In genomic region chr22:46267431-46268279, GRCh38 we compare ENCODE assay signal across 8 cellular contexts. TPM values are rescaled to one million over a fixed set of nuclear protein-coding genes. Genes with fewer than 3 reads are reported as not detected.
A peak's percentile ranks its signal among the peaks of the same experiment; 100 is the strongest.
DNase-seq lines count a peak whose midpoint lies in the region; ATAC-seq and TF ChIP-seq lines count a peak whose summit lies in the region.

TTC38 (plus strand) TSS chr22:46268008; CDS start chr22:46268040, 32 bp downstream.

- peak within 1 kb of the TSS; percentile 57; the same call in 1 of the 3 replicates for H2BK15ac ChIP-seq in IMR-90 (ENCODE audit: low read depth, low read length)

- peak within 1 kb of the TSS; percentile 73 for H4K91ac ChIP-seq in IMR-90 (ENCODE audit: insufficient read depth, low read depth, low read length)

- no peaks in the 10 kb centered on the region for H3K9me3 ChIP-seq in CD4-positive, alpha-beta memory T cell (ENCODE audit: control insufficient read depth in 1 of 2, low read length in 2 of 2)
- H3K9me3 ChIP-seq in IMR-90 (ENCODE audit: control insufficient read depth, insufficient read depth, low read length), result peaks cover 2% of the 10 kb centered on the region; the same call in 1 of the 2 replicates
- no peaks in the 10 kb centered on the region for H3K9me3 ChIP-seq in ovary

- H3K56ac ChIP-seq in IMR-90 (ENCODE audit: extremely low read depth, insufficient read depth, low read length), result peak within 1 kb of the TSS; percentile 68

- H3K27ac Mint-ChIP-seq in CD4-positive, alpha-beta memory T cell, result peak within 1 kb of the TSS; percentile 16 to 82 (median 69)

- peaks cover 11% of the 10 kb centered on the region for H3K9me1 ChIP-seq in IMR-90 (ENCODE audit: insufficient read depth, low read length)

- H3K23ac ChIP-seq in IMR-90 (ENCODE audit: low read depth, low read length), result peak within 1 kb of the TSS; percentile 95

- 0% methylated on average over 44 of the region's 74 CpGs; no CpG with 5 or more reads in 1 of the 2 experiments for WGBS in IMR-90 (ENCODE audit: extremely low coverage in 2 of 2, insufficient read length in 1 of 2), 2 experiments
- 1% methylated on average over 50 to 74 of the region's 74 CpGs for WGBS in ovary, 3 donors

- BruUV-seq in IMR-90 (replicated peaks; lab: Mats Ljungman, UMichigan), result no TSS peak

- H3K36me3 ChIP-seq in CD4-positive, alpha-beta memory T cell (ENCODE audit: insufficient read depth, low read length), result no peaks in the 10 kb centered on the region
- H3K36me3 ChIP-seq in IMR-90 (ENCODE audit: control insufficient read depth, insufficient read depth, low read length) (peaks cover 12% of the 10 kb centered on the region), ovary (no peaks in the 10 kb centered on the region)

- peak within 1 kb of the TSS; percentile 96 for H2AK9ac ChIP-seq in IMR-90 (replicated peaks; ENCODE audit: low read depth, low read length, poor library complexity)

- peak within 1 kb of the TSS; percentile 86 to 95 (median 91) for H3K4me3 Mint-ChIP-seq in CD4-positive, alpha-beta memory T cell

- TF ChIP-seq CTCF in IMR-90 (conservative IDR thresholded peaks at IDR 0.05; ENCODE audit: low read depth, low read length) (no peak), ovary (IDR thresholded peaks at IDR 0.05) (no peak)

- in situ Hi-C loops in IMR-90 (cut with MboI; ENCODE audit: low sequenced_read_pairs), result no loop called here

- H3K14ac ChIP-seq in IMR-90 (replicated peaks; ENCODE audit: low read depth, low read length), result peak within 1 kb of the TSS; percentile 98

- peak within 1 kb of the TSS; percentile 81 for H3K4ac ChIP-seq in IMR-90 (ENCODE audit: low read depth, low read length)

- dilution Hi-C loops in IMR-90 (cut with HindIII; ENCODE audit: low sequenced_read_pairs, unreplicated experiment), result no loop called here

- CTCF ChIA-PET in CD4-positive, alpha-beta memory T cell (lab: Charles Lee; ENCODE audit: partially characterized antibody), result interaction anchor here (0.8 to 1.1 kb wide), 3 partner anchors 19 to 146 kb away, joined by 3 to 4 read pairs (median 3); no protein-coding TSS in a partner anchor
- CTCF ChIA-PET in IMR-90 (lab: Yijun Ruan, JAX), result interaction anchor here (1.0 kb wide), 1 partner anchor 9 kb away, joined by 5 read pairs; no protein-coding TSS in a partner anchor

- peak; percentile 70 for ATAC-seq in GM19397 (IDR thresholded peaks at IDR 0.05; ENCODE audit: unreplicated experiment)
- peak; percentile 99 for ATAC-seq in IMR-90 (ENCODE audit: low read depth)
- no peak for ATAC-seq in GM18519 (IDR thresholded peaks at IDR 0.05; ENCODE audit: low FRiP score, unreplicated experiment)

- intact Hi-C loops in CD4-positive, alpha-beta memory T cell (cut with micrococcal nuclease), result loop anchor here (1.0 kb wide), 1 partner anchor 17 kb away; the partner anchor contains the start of gene CDPF1
- intact Hi-C loops in IMR-90 (cut with micrococcal nuclease) (loop anchor here (2.0 kb wide), 1 partner anchor 117 kb away; the partner anchor contains the start of gene PPARA), cardiac septum (cut with DNase I) (no loop called here), ovary (cut with DNase I) (loop anchor here in 1 of 4 donors (10.0 kb wide), 1 partner anchor 143 kb away; no protein-coding TSS in a partner anchor)

- peak within 1 kb of the TSS; percentile 84 for H2AK5ac ChIP-seq in IMR-90 (ENCODE audit: low read depth, low read length)

- peaks cover 15 to 24% of the 10 kb centered on the region in 2 experiments for H3K79me1 ChIP-seq in IMR-90 (ENCODE audit: low read depth in 1 of 2, low read length in 2 of 2)

- peak; percentile 22 to 59 (median 26) for DNase-seq in CD4-positive, alpha-beta memory T cell
- DNase-seq in IMR-90, result peak; percentile 60
- DNase-seq in SW480 (ENCODE audit: low spot score), result peak; percentile 82
- peak in 54 of 56 donors; percentile 32 to 91 (median 75) for DNase-seq in amygdala (lab: John Stamatoyannopoulos, UW)
- peak; percentile 96 for DNase-seq in cardiac septum (ENCODE audit: low spot score)
- DNase-seq in ovary, result peak; percentile 90 to 93 (median 91)

- H4K5ac ChIP-seq in IMR-90 (ENCODE audit: low read depth, low read length), result peak within 1 kb of the TSS; percentile 77

- H3K18ac ChIP-seq in IMR-90 (ENCODE audit: low read depth, low read length), result peak within 1 kb of the TSS; percentile 10; the same call in 1 of the 2 replicates

- H2BK5ac ChIP-seq in IMR-90 (ENCODE audit: low read depth, low read length, poor library complexity, severe bottlenecking), result peak within 1 kb of the TSS; percentile 56

- no peak within 1 kb of the TSS for H2BK20ac ChIP-seq in IMR-90 (ENCODE audit: low read depth, low read length)

- peaks cover 9 to 32% (median 15%) of the 10 kb centered on the region in 4 donors for H3K4me1 Mint-ChIP-seq in CD4-positive, alpha-beta memory T cell

- H3K4me2 ChIP-seq in IMR-90 (ENCODE audit: low read depth, low read length), result peak within 1 kb of the TSS; percentile 91

- H3K9me3 Mint-ChIP-seq in CD4-positive, alpha-beta memory T cell, result peaks cover 0 to 4% (median under 1%) of the 10 kb centered on the region in 8 donors

- no peak; the same call in 1 of the 2 replicates for TF ChIP-seq RAD21 in IMR-90 (IDR thresholded peaks at IDR 0.05; ENCODE audit: low read length)

- TF ChIP-seq POLR2A in IMR-90 (IDR thresholded peaks at IDR 0.05; ENCODE audit: low read depth, low read length) (peak; percentile 37; the same call in 1 of the 2 replicates), ovary (IDR thresholded peaks at IDR 0.05) (peak; percentile 49)

- H2BK120ac ChIP-seq in IMR-90 (ENCODE audit: low read depth, low read length), result no peak within 1 kb of the TSS

- peak within 1 kb of the TSS; percentile 100 for H2AFZ ChIP-seq in IMR-90 (replicated peaks; ENCODE audit: low read length, poor library complexity)

- H3K4me3 ChIP-seq in CD4-positive, alpha-beta memory T cell (ENCODE audit: low read length in 2 of 2), result peak within 1 kb of the TSS in 1 of 2 donors; percentile 49
- H3K4me3 ChIP-seq in IMR-90 (ENCODE audit: insufficient read depth, low read depth, low read length) (peak within 1 kb of the TSS; percentile 78), ovary (peak within 1 kb of the TSS; percentile 79)

- peaks cover 6% of the 10 kb centered on the region for H3K27me3 ChIP-seq in CD4-positive, alpha-beta memory T cell (ENCODE audit: insufficient read depth, low read length)
- H3K27me3 ChIP-seq in IMR-90 (ENCODE audit: control insufficient read depth, insufficient read depth, low read length) (peaks cover 4% of the 10 kb centered on the region; the same call in 1 of the 2 replicates), ovary (no peaks in the 10 kb centered on the region)

- H3K27ac ChIP-seq in CD4-positive, alpha-beta memory T cell (ENCODE audit: low read depth, low read length), result peak within 1 kb of the TSS; percentile 18
- H3K27ac ChIP-seq in IMR-90 (ENCODE audit: insufficient read depth, low read length) (peak within 1 kb of the TSS; percentile 64), ovary (peak within 1 kb of the TSS; percentile 74 to 81)

- peaks cover 12 to 18% of the 10 kb centered on the region in 2 donors for H3K27me3 Mint-ChIP-seq in CD4-positive, alpha-beta memory T cell

- peak within 1 kb of the TSS; percentile 78 for H3K9ac ChIP-seq in IMR-90 (ENCODE audit: low read depth, low read length)

- no peak for TF ChIP-seq EP300 in ovary (IDR thresholded peaks at IDR 0.05)

- POLR2A ChIA-PET in CD4-positive, alpha-beta memory T cell (lab: Charles Lee; ENCODE audit: partially characterized antibody), result interaction anchor here (1.0 to 3.3 kb wide), 4 partner anchors 9 to 29 kb away, joined by 3 to 25 read pairs (median 9); partner anchors contain the start of genes CDPF1 and GTSE1
- POLR2A ChIA-PET in IMR-90 (lab: Charles Lee; ENCODE audit: unreplicated experiment), result interaction anchor here (0.7 to 1.0 kb wide), 2 partner anchors 17 to 23 kb away, joined by 3 to 4 read pairs; partner anchors contain the start of gene CDPF1

- 0 out of 2 replicates have a peak, but pooled peaks cover 5% of the 10 kb centered on the region for H4K20me1 ChIP-seq in IMR-90 (ENCODE audit: insufficient read depth, low read length)

- H3K4me1 ChIP-seq in CD4-positive, alpha-beta memory T cell (ENCODE audit: insufficient read depth, low read length), result peaks cover 11% of the 10 kb centered on the region
- peaks cover 10% of the 10 kb centered on the region for H3K4me1 ChIP-seq in IMR-90 (ENCODE audit: control insufficient read depth, insufficient read depth, low read length)
- peaks cover 9% of the 10 kb centered on the region for H3K4me1 ChIP-seq in ovary (ENCODE audit: insufficient read depth)

- H3K36me3 Mint-ChIP-seq in CD4-positive, alpha-beta memory T cell, result peaks cover 0 to 3% of the 10 kb centered on the region in 2 donors

- H4K8ac ChIP-seq in IMR-90 (ENCODE audit: low read depth in 2 of 2, low read length in 2 of 2), result peak within 1 kb of the TSS; percentile 40 to 93

TF ChIP-seq in IMR-90, 13 proteins besides CTCF, POLR2A, EP300 and RAD21:
- peak; percentile 44; the same call in 1 of the 2 replicates for TF ChIP-seq MAZ (IDR thresholded peaks at IDR 0.05; ENCODE audit: borderline replicate concordance, low read depth, low read length)
- TF ChIP-seq, protein P1, sequence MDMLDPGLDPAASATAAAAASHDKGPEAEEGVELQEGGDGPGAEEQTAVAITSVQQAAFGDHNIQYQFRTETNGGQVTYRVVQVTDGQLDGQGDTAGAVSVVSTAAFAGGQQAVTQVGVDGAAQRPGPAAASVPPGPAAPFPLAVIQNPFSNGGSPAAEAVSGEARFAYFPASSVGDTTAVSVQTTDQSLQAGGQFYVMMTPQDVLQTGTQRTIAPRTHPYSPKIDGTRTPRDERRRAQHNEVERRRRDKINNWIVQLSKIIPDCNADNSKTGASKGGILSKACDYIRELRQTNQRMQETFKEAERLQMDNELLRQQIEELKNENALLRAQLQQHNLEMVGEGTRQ (IDR thresholded peaks at IDR 0.05; ENCODE audit: low read depth, low read length), result no peak

RNA-seq across cellular contexts. Expression of gene TTC38, which starts in this region (rescaled TPM):
- 1 to 10 TPM; 3.9 to 4.3 TPM for total RNA-seq in CD4-positive, alpha-beta memory T cell
- polyA plus RNA-seq in CD4-positive, alpha-beta memory T cell, result 1 to 10 TPM; 6.3 to 8.2 TPM
- total RNA-seq in IMR-90 (2012; rRNA removed) (52.3 and 74.2 TPM in 2 replicates), cardiac septum (21.5 TPM), ovary (10 to 100 TPM; 32.2 to 58.3 (median 44.6) TPM)
- polyA plus RNA-seq in IMR-90 (2012; rRNA removed) (43.0 and 43.6 TPM in 2 replicates), ovary (10 to 100 TPM; 27.3 to 42.3 TPM)
- polyA plus RNA-seq in IMR-90 (2012; cell fraction: cytosol; rRNA removed), result 32.5 and 46.3 TPM in 2 replicates
- polyA plus RNA-seq in IMR-90 (2012; cell fraction: nucleus; rRNA removed; ENCODE audit: low replicate concordance), result 61.7 and 68.8 TPM in 2 replicates

Comparison
In these comparisons a context has a peak if more than half of its experiments do, and no peak if none do; other contexts are left out.
1. DNase-seq: peak in every context shown above with its lines; median percentile 96 in cardiac septum; 91 in ovary; 82 in SW480; 75 in amygdala; 60 in IMR-90; 26 in CD4-positive, alpha-beta memory T cell.
2. H3K27ac ChIP-seq: peak in every context shown above with its lines; median percentile 78 in ovary; 64 in IMR-90; 18 in CD4-positive, alpha-beta memory T cell.